ENCODE assay signal across 14 cellular contexts in genomic region chr16:4370151-4370550, GRCh38. TPM values are rescaled to one million over a fixed set of nuclear protein-coding genes. Genes with fewer than 3 reads are reported as not detected.
DNase-seq lines count a peak whose midpoint lies in the region; ATAC-seq, FAIRE-seq and TF ChIP-seq lines count a peak whose summit lies in the region.
"Had no signal": no experiment of that assay in that cellular context is flagged by ENCODE, and none has a peak within 500 bp of the region (broad histone marks: within the 10 kb centered on the region; RNA-seq: fewer than 3 reads in every experiment).

No MANE protein-coding gene starts in this region.

- no peak for ATAC-seq in Right ventricle myocardium inferior
- no peak for ATAC-seq in right cardiac atrium
- ATAC-seq: activated CD4-positive, alpha-beta T cell treated with anti-CD3 and anti-CD28 coated beads for 36 hours; stimulated activated naive B cell treated with anti-CD40 and anti-IgM and Interleukin-4, amounts not matched to agents 10 μg/mL and 1 μg/mL and 100 μg/mL, for 72 hours had no signal

- H3K36me3 ChIP-seq in cardiac muscle cell: no peaks in the 10 kb centered on the region
- H3K36me3 ChIP-seq in sigmoid colon: peaks cover 0 to 1% (median 0%) of the 10 kb centered on the region in 4 donors
- H3K36me3 ChIP-seq in uterus: no peaks in the 10 kb centered on the region

- H3K27me3 ChIP-seq in cardiac muscle cell (no peaks in the 10 kb centered on the region), right cardiac atrium (ENCODE audit: control insufficient read depth, insufficient read depth) (no peaks in the 10 kb centered on the region), sigmoid colon (no peaks in the 10 kb centered on the region), uterus (no peaks in the 10 kb centered on the region)

- H3K9me3 ChIP-seq in cardiac muscle cell (ENCODE audit: low read depth) (no peaks in the 10 kb centered on the region), right cardiac atrium (ENCODE audit: control insufficient read depth, low read length) (no peaks in the 10 kb centered on the region), sigmoid colon (no peaks in the 10 kb centered on the region), uterus (no peaks in the 10 kb centered on the region)

- TF ChIP-seq CTCF in cardiac muscle cell (IDR thresholded peaks at IDR 0.05; ENCODE audit: low read depth, low read length) (no peak), sigmoid colon (IDR thresholded peaks at IDR 0.05) (no peak), uterus (IDR thresholded peaks at IDR 0.05) (no peak)

- H3K4me1 ChIP-seq in cardiac muscle cell (ENCODE audit: low read depth) (peaks cover 33% of the 10 kb centered on the region), right cardiac atrium (ENCODE audit: control insufficient read depth, insufficient read depth, low read length) (peaks cover 4% of the 10 kb centered on the region), sigmoid colon (peaks cover 0 to 51% (median 45%) of the 10 kb centered on the region in 4 donors), uterus (peaks cover 0 to 13% of the 10 kb centered on the region in 2 donors)

- 62% methylated on average over 3 of the region's 3 CpGs for WGBS in right cardiac atrium
- 86 to 89% methylated on average over 3 of the region's 3 CpGs for WGBS in sigmoid colon, 2 donors

- FAIRE-seq in urothelium cell line (lab: Jason Lieb, UNC): no peak

- DNase-seq in cardiac muscle cell (ENCODE audit: low read depth in 1 of 2, low spot score in 1 of 2) (no peak), Right ventricle myocardium inferior (ENCODE audit: missing footprints) (no peak), right cardiac atrium (peak in 2 of 3 donors; percentile 68 to 72), sigmoid colon (no peak), uterus (no peak), urothelium cell line (ENCODE audit: low spot score) (no peak), C1 segment of cervical spinal cord (lab: John Stamatoyannopoulos, UW) (no peak)
- no peak for DNase-seq in activated CD4-positive, alpha-beta T cell treated with anti-CD3 and anti-CD28 coated beads, Interleukin-2, amount 50 U/mL, for 1 hour
- DNase-seq: activated CD4-positive, alpha-beta T cell treated with anti-CD3 and anti-CD28 coated beads for 36 hours; NCI-H1048; NCI-H2171 treated with DMSO at 0.1 percent for 48 hours; stimulated activated CD4-positive, alpha-beta T cell treated with anti-CD3 and anti-CD28 coated beads, Interleukin-4, amount 100 ng/mL, for 1 hour; stimulated activated naive B cell treated with anti-CD40 and anti-IgM and Interleukin-4, amounts not matched to agents 10 μg/mL and 1 μg/mL and 100 μg/mL, for 72 hours had no signal

- intact Hi-C loops in Right ventricle myocardium inferior (cut with DNase I): loop anchor here (5.0 kb wide), 1 partner anchor 42 kb away; no protein-coding TSS in a partner anchor
- intact Hi-C loops in right cardiac atrium (cut with DNase I): no loop called here
- intact Hi-C loops in sigmoid colon (cut with DNase I): no loop called here
- intact Hi-C loops in uterus (cut with DNase I; ENCODE audit: low total_unique reads): no loop called here

- TF ChIP-seq POLR2A in sigmoid colon (IDR thresholded peaks at IDR 0.05) (no peak), uterus (IDR thresholded peaks at IDR 0.05) (no peak)

- no peak for TF ChIP-seq EP300 in sigmoid colon (IDR thresholded peaks at IDR 0.05)

- no peak overlapping the region for H3K4me3 ChIP-seq in cardiac muscle cell
- H3K4me3 ChIP-seq in right cardiac atrium (ENCODE audit: low read length): no peak overlapping the region
- H3K4me3 ChIP-seq in sigmoid colon: no peak overlapping the region
- H3K4me3 ChIP-seq in uterus: no peak overlapping the region

- H3K27ac ChIP-seq in cardiac muscle cell (peak overlapping the region; percentile 89), right cardiac atrium (ENCODE audit: low read length) (peak overlapping the region; percentile 16), sigmoid colon (peak overlapping the region; percentile 82 to 97 (median 90)), uterus (peak overlapping the region; percentile 96 to 97)

RNA-seq across cellular contexts. Expression of gene VASN, which starts 1.5 kb away (rescaled TPM):
- 23.3 and 33.3 TPM in 2 replicates for total RNA-seq in cardiac muscle cell
- polyA plus RNA-seq in cardiac muscle cell: 18.9 and 30.5 TPM in 2 replicates
- total RNA-seq in Right ventricle myocardium inferior: 6.4 TPM
- total RNA-seq in right cardiac atrium: 10 to 100 TPM; 11.4 to 21.3 (median 13.6) TPM
- polyA plus RNA-seq in right cardiac atrium: 10.7 TPM
- total RNA-seq in sigmoid colon: 10 to 100 TPM in 1 of 4 donors, 1 to 10 TPM in 3; 7.1 to 10.2 (median 8.3) TPM
- 1 to 10 TPM in 2 of 3 donors, under 1 TPM in 1; 0.46 to 4.2 (median 2.4) TPM for polyA plus RNA-seq in sigmoid colon
- 10 to 100 TPM in 3 of 4 donors, 1 to 10 TPM in 1; 3.6 to 49.0 (median 19.9) TPM for total RNA-seq in uterus
- total RNA-seq: activated CD4-positive, alpha-beta T cell treated with anti-CD3 and anti-CD28 coated beads for 36 hours; T-helper 1 cell treated with Interleukin-12 subunit alpha and Interleukin-12 subunit beta and Interleukin-4 antibody, amounts not matched to agents 30 ng/mL and 1 ng/mL, for 36 hours had no signal

RNA-seq across cellular contexts. Expression of gene PAM16, which starts 19.0 kb away (rescaled TPM):
- total RNA-seq in cardiac muscle cell (65.1 and 72.5 TPM in 2 replicates), Right ventricle myocardium inferior (73.4 TPM), right cardiac atrium (10 to 100 TPM; 57.6 to 61.9 (median 59.7) TPM), sigmoid colon (10 to 100 TPM; 36.7 to 52.7 (median 43.6) TPM), uterus (100 to 1,000 TPM in 1 of 4 donors, 10 to 100 TPM in 2, 1 to 10 TPM in 1; 8.9 to 438 (median 35.3) TPM)
- polyA plus RNA-seq in cardiac muscle cell (71.8 and 82.8 TPM in 2 replicates), right cardiac atrium (131 TPM), sigmoid colon (10 to 100 TPM; 36.0 to 57.0 (median 49.0) TPM)

RNA-seq across cellular contexts. Expression of gene CORO7, which starts 46.2 kb away (rescaled TPM):
- total RNA-seq in cardiac muscle cell (33.0 and 66.5 TPM in 2 replicates), Right ventricle myocardium inferior (11.6 TPM), right cardiac atrium (10 to 100 TPM; 13.4 to 18.1 (median 16.9) TPM), sigmoid colon (10 to 100 TPM; 10.0 to 34.6 (median 19.1) TPM), uterus (10 to 100 TPM; 13.8 to 52.1 (median 30.0) TPM)
- polyA plus RNA-seq in cardiac muscle cell (54.2 and 62.1 TPM in 2 replicates), right cardiac atrium (9.0 TPM), sigmoid colon (10 to 100 TPM; 10.8 to 43.4 (median 12.5) TPM)

RNA-seq across cellular contexts. Expression of gene GLIS2, which starts 54.3 kb away (rescaled TPM):
- 10.4 and 14.5 TPM in 2 replicates for total RNA-seq in cardiac muscle cell
- 10.3 and 15.4 TPM in 2 replicates for polyA plus RNA-seq in cardiac muscle cell
- total RNA-seq in Right ventricle myocardium inferior: 16.0 TPM
- 10 to 100 TPM; 20.0 to 34.6 (median 33.1) TPM for total RNA-seq in right cardiac atrium
- polyA plus RNA-seq in right cardiac atrium: 15.2 TPM
- total RNA-seq in sigmoid colon: 10 to 100 TPM in 1 of 4 donors, 1 to 10 TPM in 3; 5.4 to 11.9 (median 5.7) TPM
- polyA plus RNA-seq in sigmoid colon: 1 to 10 TPM in 2 of 3 donors, under 1 TPM in 1; 0.69 to 4.0 (median 1.8) TPM
- total RNA-seq in uterus: 10 to 100 TPM in 1 of 4 donors, 1 to 10 TPM in 3; 2.9 to 55.8 (median 5.1) TPM

RNA-seq across cellular contexts. Expression of gene DNAJA3, which starts 55.5 kb away (rescaled TPM):
- 62.1 and 70.7 TPM in 2 replicates for total RNA-seq in cardiac muscle cell
- 60.5 and 70.8 TPM in 2 replicates for polyA plus RNA-seq in cardiac muscle cell
- 71.4 TPM for total RNA-seq in Right ventricle myocardium inferior
- total RNA-seq in right cardiac atrium: 10 to 100 TPM; 40.4 to 54.0 (median 49.8) TPM
- polyA plus RNA-seq in right cardiac atrium: 48.4 TPM
- total RNA-seq in sigmoid colon: 10 to 100 TPM; 41.3 to 47.4 (median 44.4) TPM
- polyA plus RNA-seq in sigmoid colon: 10 to 100 TPM; 28.2 to 53.3 (median 35.6) TPM
- total RNA-seq in uterus: 10 to 100 TPM; 13.8 to 44.9 (median 36.4) TPM

Comparison
In these comparisons a context has a peak if more than half of its experiments do, and no peak if none do; other contexts are left out.
1. DNase-seq: peak in right cardiac atrium (2 of 3); none in cardiac muscle cell (0 of 2), Right ventricle myocardium inferior (single experiment), sigmoid colon (single experiment), uterus (0 of 2), urothelium cell line (single experiment), C1 segment of cervical spinal cord (0 of 14) and activated CD4-positive, alpha-beta T cell treated with anti-CD3 and anti-CD28 coated beads, Interleukin-2, amount 50 U/mL, for 1 hour (single experiment).
2. H3K27ac ChIP-seq: peak in every context shown above with its lines; median percentile 96 in uterus; 90 in sigmoid colon; 89 in cardiac muscle cell; 16 in right cardiac atrium.